Comparison of ENCODE assay signal across 12 cellular contexts in the genomic region with DNA sequence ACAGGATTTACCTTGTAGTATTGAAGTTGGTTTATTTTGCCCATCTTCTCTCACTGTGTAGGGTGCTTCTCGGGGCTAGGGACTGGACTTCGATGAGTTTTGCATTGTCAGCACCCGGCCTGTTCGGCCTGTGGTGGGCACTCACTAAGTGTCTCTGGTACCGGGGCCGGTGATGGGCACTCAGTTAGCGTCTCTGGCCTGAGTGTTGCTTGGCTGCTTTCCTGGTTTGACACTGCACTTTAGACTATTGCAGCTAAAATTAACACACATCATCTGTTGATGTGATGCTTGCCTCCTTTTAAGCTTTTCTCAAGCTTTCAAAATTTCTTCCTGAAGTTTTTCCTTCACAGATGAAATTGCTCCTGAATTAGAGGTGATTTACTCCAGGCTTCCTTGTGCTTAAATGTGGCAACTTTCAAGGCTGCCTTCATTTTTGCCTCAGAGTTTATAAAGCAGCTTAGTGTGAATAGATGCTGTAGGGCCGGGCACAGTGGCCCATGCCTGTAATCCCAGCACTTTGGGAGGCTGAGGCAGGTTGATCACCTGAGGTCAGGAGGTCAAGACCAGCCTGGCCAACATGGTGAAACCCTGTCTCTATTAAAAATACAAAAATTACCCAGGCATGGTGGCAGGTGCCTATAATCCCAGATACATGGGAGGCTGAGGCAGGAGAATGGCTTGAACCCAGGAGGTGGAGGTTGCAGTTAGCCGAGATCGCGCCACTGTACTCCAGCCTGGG. TPM values are rescaled to one million over a fixed set of nuclear protein-coding genes. Genes with fewer than 3 reads are reported as not detected.
DNase-seq lines count a peak whose midpoint lies in the region; ATAC-seq and TF ChIP-seq lines count a peak whose summit lies in the region.
"Had no signal": no experiment of that assay in that cellular context is flagged by ENCODE, and none has a peak within 500 bp of the region (broad histone marks: within the 10 kb centered on the region; RNA-seq: fewer than 3 reads in every experiment).

No MANE protein-coding gene starts in this region.

- no peak overlapping the region for H3K23ac ChIP-seq in H9 (ENCODE audit: insufficient read length, low read depth, low read length)

- H3K18ac ChIP-seq in H9 (ENCODE audit: insufficient read length, low read depth, low read length), result no peak overlapping the region

- H4K8ac ChIP-seq in H9 (replicated peaks; ENCODE audit: insufficient read length, low read depth, low read length), result no peak overlapping the region

- H2BK12ac ChIP-seq in H9 (ENCODE audit: insufficient read length, low read depth, low read length), result no peak overlapping the region

- H3K27me3 ChIP-seq in H9 (ENCODE audit: insufficient read depth, low read length) (no peaks in the 10 kb centered on the region), liver (ENCODE audit: control insufficient read depth in 4 of 4, insufficient read depth in 4 of 4, low read length in 3 of 4) (no peaks in the 10 kb centered on the region)
- H3K27me3 ChIP-seq: esophagus squamous epithelium had no signal

- H3K9ac ChIP-seq in H9 (ENCODE audit: extremely low read depth, insufficient read length, low read length) (no peak overlapping the region), liver (ENCODE audit: low read depth in 1 of 2, low read length in 2 of 2) (no peak overlapping the region)

- no peak overlapping the region for H3K4me3 Mint-ChIP-seq in H9
- H3K4me3 Mint-ChIP-seq in activated T-helper 2 cell treated with anti-CD3 and anti-CD28 coated beads, Interferon-gamma antibody, Interleukin-2, Interleukin-4, amounts not matched to agents 10 μg/mL and 5 μg/mL and 100 μg/mL, durations not matched to agents 14 hours and 24 hours and 36 hours (ENCODE audit: low read depth), result no peak overlapping the region
- H3K4me3 Mint-ChIP-seq: activated naive CD8-positive, alpha-beta T cell had no signal

- intact Hi-C loops in activated T-helper 2 cell treated with anti-CD3 and anti-CD28 coated beads, Interferon-gamma antibody, Interleukin-2, Interleukin-4, amounts not matched to agents 10 μg/mL and 5 μg/mL and 100 μg/mL, durations not matched to agents 14 hours and 24 hours and 36 hours (cut with micrococcal nuclease), result loop anchor here (2.0 to 5.0 kb wide), 3 partner anchors 38 to 582 kb away; no protein-coding TSS in a partner anchor

- DNase-seq in H9 (no peak), foreskin fibroblast (no peak), DMS 273 (lab: John Stamatoyannopoulos, UW; ENCODE audit: unreplicated experiment) (no peak), NCI-H1436 treated with DMSO at 0.1 percent for 48 hours (lab: John Stamatoyannopoulos, UW) (no peak)
- no peak for DNase-seq in activated T-helper 2 cell treated with anti-CD3 and anti-CD28 coated beads, Interferon-gamma antibody, Interleukin-2, Interleukin-4, amounts not matched to agents 10 μg/mL and 5 μg/mL and 100 μg/mL, durations not matched to agents 14 hours and 24 hours and 36 hours (ENCODE audit: low spot score)
- DNase-seq: esophagus squamous epithelium, KBM-7, NCI-H187 had no signal

- TF ChIP-seq RAD21 in liver (IDR thresholded peaks at IDR 0.05), result peak in 1 of 2 donors; percentile 13

- peaks cover 16 to 18% of the 10 kb centered on the region in 2 experiments for H3K4me1 Mint-ChIP-seq in H9
- peaks cover 25% of the 10 kb centered on the region for H3K4me1 Mint-ChIP-seq in activated T-helper 2 cell treated with anti-CD3 and anti-CD28 coated beads, Interferon-gamma antibody, Interleukin-2, Interleukin-4, amounts not matched to agents 10 μg/mL and 5 μg/mL and 100 μg/mL, durations not matched to agents 14 hours and 24 hours and 36 hours (ENCODE audit: low read depth)

- no peak overlapping the region for H2AK5ac ChIP-seq in H9 (ENCODE audit: insufficient read length, low read length)

- no peaks in the 10 kb centered on the region; the same call in 1 of the 2 replicates for H3K79me2 ChIP-seq in H9 (ENCODE audit: insufficient read depth, low read length)

- H4K20me1 ChIP-seq in H9 (ENCODE audit: control insufficient read depth, insufficient read depth, insufficient read length), result no peaks in the 10 kb centered on the region

- no peaks in the 10 kb centered on the region for H3K36me3 ChIP-seq in liver (ENCODE audit: control insufficient read depth in 4 of 4, insufficient read depth in 3 of 4, low read depth in 1 of 4, low read length in 3 of 4)

- H3K27ac ChIP-seq in H9 (ENCODE audit: insufficient read length, low read depth, low read length), result no peak overlapping the region
- no peak overlapping the region for H3K27ac ChIP-seq in liver (ENCODE audit: low read depth in 1 of 2, low read length in 2 of 2)
- H3K27ac ChIP-seq: esophagus squamous epithelium had no signal

- peaks cover 15 to 31% (median 22%) of the 10 kb centered on the region in 3 experiments for H3K36me3 Mint-ChIP-seq in H9 (ENCODE audit: insufficient read depth in 1 of 3, low read depth in 3 of 3)
- H3K36me3 Mint-ChIP-seq in activated T-helper 2 cell treated with anti-CD3 and anti-CD28 coated beads, Interferon-gamma antibody, Interleukin-2, Interleukin-4, amounts not matched to agents 10 μg/mL and 5 μg/mL and 100 μg/mL, durations not matched to agents 14 hours and 24 hours and 36 hours (ENCODE audit: low read depth), result peaks cover 21% of the 10 kb centered on the region

- no peaks in the 10 kb centered on the region for H3K27me3 Mint-ChIP-seq in H9 (ENCODE audit: low read depth)
- H3K27me3 Mint-ChIP-seq in activated T-helper 2 cell treated with anti-CD3 and anti-CD28 coated beads, Interferon-gamma antibody, Interleukin-2, Interleukin-4, amounts not matched to agents 10 μg/mL and 5 μg/mL and 100 μg/mL, durations not matched to agents 14 hours and 24 hours and 36 hours (ENCODE audit: low read depth), result no peaks in the 10 kb centered on the region
- H3K27me3 Mint-ChIP-seq: activated naive CD8-positive, alpha-beta T cell had no signal

- peak overlapping the region in 2 of 3 experiments; percentile 34 to 37; a peak in 2 of 7 replicates for H3K27ac Mint-ChIP-seq in H9
- H3K27ac Mint-ChIP-seq in activated T-helper 2 cell treated with anti-CD3 and anti-CD28 coated beads, Interferon-gamma antibody, Interleukin-2, Interleukin-4, amounts not matched to agents 10 μg/mL and 5 μg/mL and 100 μg/mL, durations not matched to agents 14 hours and 24 hours and 36 hours, result peak overlapping the region; percentile 49
- H3K27ac Mint-ChIP-seq: activated naive CD8-positive, alpha-beta T cell had no signal

- no peak overlapping the region for H4K91ac ChIP-seq in H9 (ENCODE audit: insufficient read length, low read depth, low read length)

- H3K4ac ChIP-seq in H9 (ENCODE audit: low read depth, low read length), result no peak overlapping the region

- WGBS in H9 (ENCODE audit: extremely low coverage, insufficient read length, low lambda C conversion rate), result no CpG with 5 or more reads among the region's 11 CpGs
- 79% methylated on average over 11 of the region's 11 CpGs for WGBS in liver

- TF ChIP-seq CTCF in H9 (conservative IDR thresholded peaks at IDR 0.05) (no peak), liver (IDR thresholded peaks at IDR 0.05; ENCODE audit: low read depth, low read length, missing input control) (no peak), foreskin fibroblast (IDR thresholded peaks at IDR 0.05; ENCODE audit: low read depth, low read length) (no peak)

- no peak overlapping the region for H4K5ac ChIP-seq in H9 (ENCODE audit: insufficient read length, low read depth, low read length)

- no peak overlapping the region for H3K56ac ChIP-seq in H9 (ENCODE audit: insufficient read length, low read depth, low read length)

- H3K4me2 ChIP-seq in H9 (ENCODE audit: insufficient read depth, insufficient read length, low read length), result no peak overlapping the region

- H3K4me1 ChIP-seq in H9 (ENCODE audit: insufficient read depth, low read length) (no peaks in the 10 kb centered on the region; the same call in 1 of the 2 replicates), liver (ENCODE audit: control insufficient read depth in 4 of 4, insufficient read depth in 4 of 4, low read length in 3 of 4) (peaks cover 0 to 2% (median 0%) of the 10 kb centered on the region in 4 donors)

- H3K14ac ChIP-seq in H9 (ENCODE audit: insufficient read depth, low read length), result no peak overlapping the region

- ATAC-seq in GM18498 (IDR thresholded peaks at IDR 0.05; ENCODE audit: unreplicated experiment), result peak; percentile 11
- ATAC-seq in GM18867 (IDR thresholded peaks at IDR 0.05; ENCODE audit: unreplicated experiment), result no peak

- no peaks in the 10 kb centered on the region for H3K79me1 ChIP-seq in H9 (ENCODE audit: insufficient read depth, low read depth, low read length, poor library complexity, severe bottlenecking)

- H3K9me3 ChIP-seq in H9 (ENCODE audit: control insufficient read depth, low read depth, low read length), result no peaks in the 10 kb centered on the region
- no peaks in the 10 kb centered on the region for H3K9me3 ChIP-seq in liver (ENCODE audit: control insufficient read depth in 4 of 4, low read length in 3 of 4)
- H3K9me3 ChIP-seq: esophagus squamous epithelium had no signal

- no peak overlapping the region for H2BK20ac ChIP-seq in H9 (ENCODE audit: low read depth, low read length, poor library complexity, severe bottlenecking)

- H2BK5ac ChIP-seq in H9 (ENCODE audit: insufficient read length, low read length), result no peak overlapping the region

- no peak overlapping the region for H2BK120ac ChIP-seq in H9 (ENCODE audit: low read depth, low read length, poor library complexity, severe bottlenecking)

- H3K4me3 ChIP-seq in liver (ENCODE audit: low read depth in 1 of 3, low read length in 3 of 3) (no peak overlapping the region), foreskin fibroblast (ENCODE audit: low read depth in 1 of 2, low read length in 2 of 2) (no peak overlapping the region)
- H3K4me3 ChIP-seq: esophagus squamous epithelium had no signal

- H3T11ph ChIP-seq in H9 (ENCODE audit: low read length), result no peak overlapping the region

- no peak overlapping the region for H2AFZ ChIP-seq in H9 (ENCODE audit: low read length)

- H3K23me2 ChIP-seq in H9 (ENCODE audit: insufficient read length, low read depth, low read length, poor library complexity, severe bottlenecking), result no peaks in the 10 kb centered on the region

- peak overlapping the region; percentile 73; the same call in 1 of the 2 replicates for H2BK15ac ChIP-seq in H9 (ENCODE audit: low read depth, low read length)

- peaks cover 0 to 2% of the 10 kb centered on the region in 2 experiments; a peak in 1 of 5 replicates for H3K9me3 Mint-ChIP-seq in H9
- no peaks in the 10 kb centered on the region for H3K9me3 Mint-ChIP-seq in activated T-helper 2 cell treated with anti-CD3 and anti-CD28 coated beads, Interferon-gamma antibody, Interleukin-2, Interleukin-4, amounts not matched to agents 10 μg/mL and 5 μg/mL and 100 μg/mL, durations not matched to agents 14 hours and 24 hours and 36 hours

TF ChIP-seq in liver, 16 proteins besides CTCF, POLR2A, EP300 and RAD21:
- TF ChIP-seq HNF4A (conservative IDR thresholded peaks at IDR 0.05) (peak; percentile 78 to 82), FOXA2 (IDR thresholded peaks at IDR 0.05) (no peak), RXRA (IDR thresholded peaks at IDR 0.05) (peak in 1 of 2 donors; percentile 3), HNF4G (IDR thresholded peaks at IDR 0.05) (peak; percentile 58)
TF ChIP-seq in liver: peak in this region for 3.

RNA-seq across cellular contexts. Expression of a gene that starts 41.7 kb away (rescaled TPM):
- total RNA-seq in H9 (2021) (61.5 and 64.6 TPM in 2 replicates), liver (10 to 100 TPM; 22.7 to 53.3 TPM)
- total RNA-seq in activated T-helper 2 cell treated with anti-CD3 and anti-CD28 coated beads, Interferon-gamma antibody, Interleukin-2, Interleukin-4, amounts not matched to agents 10 μg/mL and 5 μg/mL and 100 μg/mL, durations not matched to agents 14 hours and 24 hours and 36 hours, result 19.8 and 22.8 TPM in 2 replicates
- polyA plus RNA-seq in liver, result 10 to 100 TPM in 1 of 2 donors, 1 to 10 TPM in 1; 2.2 to 13.2 TPM
